In the genomic region with DNA sequence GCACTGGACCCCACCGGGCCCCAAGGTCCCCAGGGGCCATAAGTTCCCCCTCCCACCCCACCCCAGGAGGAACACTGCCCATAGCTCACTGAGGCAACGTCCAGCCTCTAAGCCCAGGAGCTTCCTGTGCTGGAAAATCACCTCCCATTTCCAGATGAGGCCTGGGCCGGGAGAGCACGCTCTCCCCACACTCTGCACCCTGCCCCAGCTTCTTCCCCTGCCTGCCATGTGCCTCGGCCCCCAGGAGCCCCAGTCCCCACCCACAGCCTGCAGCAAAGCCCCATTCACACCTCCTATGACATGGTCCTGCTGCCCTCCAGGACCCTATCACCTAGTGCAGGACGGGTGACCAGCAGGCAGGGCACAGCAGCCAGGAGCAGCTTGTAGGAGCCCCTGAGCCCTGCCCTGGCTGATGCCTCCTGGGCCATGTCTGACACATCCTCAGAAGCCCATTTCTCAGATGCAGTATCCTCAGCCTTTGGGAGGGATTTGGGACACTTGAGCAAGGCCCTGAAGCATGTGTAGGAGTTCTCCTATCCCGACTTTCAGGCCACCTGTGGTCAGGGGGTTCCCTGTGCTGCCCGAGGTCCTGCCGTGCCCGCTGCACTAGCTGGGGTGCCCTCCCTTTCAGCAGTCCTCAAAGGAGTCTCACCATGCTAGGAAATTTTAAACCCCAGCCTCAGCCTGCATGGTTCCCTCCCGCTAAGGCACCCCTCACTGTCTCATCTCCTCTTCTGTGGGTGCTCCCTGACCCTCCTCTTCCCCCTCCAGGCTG, we compare ENCODE assay signal across 27 cellular contexts.
DNase-seq lines count a peak whose midpoint lies in the region; ATAC-seq, FAIRE-seq and TF ChIP-seq lines count a peak whose summit lies in the region.
"Had no signal": no experiment of that assay in that cellular context is flagged by ENCODE, and none has a peak within 500 bp of the region (broad histone marks: within the 10 kb centered on the region; RNA-seq: fewer than 3 reads in every experiment).

No MANE protein-coding gene starts in this region.

- DNase-seq in SK-N-SH = no peak
- DNase-seq in kidney = peak; percentile 48
- peak; percentile 49 for DNase-seq in posterior vena cava (ENCODE audit: low spot score)
- DNase-seq in upper lobe of right lung = peak; percentile 23
- no peak for DNase-seq in WTC11 (ENCODE audit: low spot score)
- DNase-seq in activated T-cell treated with anti-CD3 and anti-CD28 coated beads for 4 hours = no peak
- DNase-seq: ACHN; AML-193; BE2C; CD4-positive, alpha-beta T cell; CD8-positive, alpha-beta memory T cell; DMS 273 treated with DMSO at 0.1 percent for 48 hours; DMS79; GF-D8; GM23248; H7; HCEC 1CT had no signal

- no peaks in the 10 kb centered on the region for H3K36me3 ChIP-seq in SK-N-SH (replicated peaks in 1 of 2; ENCODE audit: control insufficient read depth in 1 of 2, insufficient read depth in 2 of 2, low read length in 1 of 2)
- H3K36me3 ChIP-seq in kidney (ENCODE audit: control insufficient read depth in 1 of 2, insufficient read depth in 2 of 2, low read length in 2 of 2) = no peaks in the 10 kb centered on the region
- no peaks in the 10 kb centered on the region for H3K36me3 ChIP-seq in upper lobe of right lung
- H3K36me3 ChIP-seq: BE2C; BLaER1 treated with 17β-estradiol and CSF1 and Interleukin-3, amounts not matched to agents 10 nM and 100 nM had no signal

- peaks cover 37% of the 10 kb centered on the region for H3K36me3 Mint-ChIP-seq in WTC11
- H3K36me3 Mint-ChIP-seq: CD14-positive monocyte; CD8-positive, alpha-beta memory T cell had no signal

- TF ChIP-seq RAD21 in SK-N-SH (IDR thresholded peaks at IDR 0.05; ENCODE audit: low read length) = no peak

- H3K4me3 ChIP-seq in SK-N-SH (ENCODE audit: low read depth in 2 of 2, low read length in 1 of 2) (no peak overlapping the region), kidney (ENCODE audit: low read length in 2 of 2) (no peak overlapping the region), upper lobe of right lung (no peak overlapping the region)
- H3K4me3 ChIP-seq: A549; BLaER1 treated with 17β-estradiol and CSF1 and Interleukin-3, amounts not matched to agents 10 nM and 100 nM; GM23248 had no signal

- H3K4me2 ChIP-seq in SK-N-SH = no peak overlapping the region
- H3K4me2 ChIP-seq: A549; BLaER1 treated with 17β-estradiol and CSF1 and Interleukin-3, amounts not matched to agents 10 nM and 100 nM had no signal

- no peak overlapping the region for H2AFZ ChIP-seq in SK-N-SH (ENCODE audit: low read depth)
- H2AFZ ChIP-seq: GM23248 had no signal

- POLR2A ChIA-PET in SK-N-SH (lab: Yijun Ruan, JAX) = no interaction called here
- POLR2A ChIA-PET in WTC11 (lab: Charles Lee) = no interaction called here

- no peaks in the 10 kb centered on the region for H3F3A ChIP-seq in SK-N-SH (replicated peaks; ENCODE audit: insufficient read depth)

- H3K4me3 Mint-ChIP-seq in WTC11 = no peak overlapping the region
- H3K4me3 Mint-ChIP-seq: CD14-positive monocyte; CD4-positive, alpha-beta T cell; CD8-positive, alpha-beta memory T cell had no signal

- 26% methylated on average over 6 of the region's 11 CpGs for WGBS in SK-N-SH (ENCODE audit: low lambda C conversion rate)

- H3K27ac Mint-ChIP-seq in WTC11 = no peak overlapping the region
- H3K27ac Mint-ChIP-seq: CD14-positive monocyte; CD4-positive, alpha-beta T cell; CD8-positive, alpha-beta memory T cell had no signal

- no peaks in the 10 kb centered on the region for H4K20me1 ChIP-seq in SK-N-SH (ENCODE audit: insufficient read depth)
- H4K20me1 ChIP-seq: BLaER1 treated with 17β-estradiol and CSF1 and Interleukin-3, amounts not matched to agents 10 nM and 100 nM had no signal

- H3K9ac ChIP-seq in SK-N-SH = no peak overlapping the region
- H3K9ac ChIP-seq in kidney (ENCODE audit: low read length in 2 of 2) = no peak overlapping the region
- H3K9ac ChIP-seq: BLaER1 treated with 17β-estradiol and CSF1 and Interleukin-3, amounts not matched to agents 10 nM and 100 nM; GM23248 had no signal

- peaks cover 33% of the 10 kb centered on the region for H3K9me3 Mint-ChIP-seq in WTC11

- intact Hi-C loops in kidney (cut with DNase I) = no loop called here
- intact Hi-C loops in posterior vena cava (cut with DNase I) = no loop called here
- intact Hi-C loops in upper lobe of right lung (cut with DNase I) = no loop called here

- H3K27ac ChIP-seq in SK-N-SH (ENCODE audit: low read depth in 2 of 2, low read length in 1 of 2) (no peak overlapping the region), kidney (ENCODE audit: low read depth in 2 of 2, low read length in 2 of 2) (no peak overlapping the region), upper lobe of right lung (no peak overlapping the region)
- H3K27ac ChIP-seq: 22Rv1; A549; BLaER1 treated with 17β-estradiol and CSF1 and Interleukin-3, amounts not matched to agents 10 nM and 100 nM; GM23248 had no signal

- no peaks in the 10 kb centered on the region for H3K9me2 ChIP-seq in SK-N-SH

- no peak for TF ChIP-seq EP300 in SK-N-SH (IDR thresholded peaks at IDR 0.05; ENCODE audit: borderline replicate concordance in 1 of 2, low read depth in 1 of 2, low read length in 1 of 2)

- no peaks in the 10 kb centered on the region for H3K4me1 Mint-ChIP-seq in WTC11
- H3K4me1 Mint-ChIP-seq: CD14-positive monocyte; CD8-positive, alpha-beta memory T cell had no signal

- H3K4me1 ChIP-seq in SK-N-SH (ENCODE audit: control insufficient read depth in 1 of 2, insufficient read depth in 2 of 2, low read depth in 1 of 2, low read length in 1 of 2) (peaks cover 0 to 18% of the 10 kb centered on the region in 2 experiments; a peak in 1 of 4 replicates), kidney (ENCODE audit: control insufficient read depth in 1 of 2, insufficient read depth in 1 of 2, low read depth in 1 of 2, low read length in 2 of 2) (no peaks in the 10 kb centered on the region), upper lobe of right lung (no peaks in the 10 kb centered on the region)
- H3K4me1 ChIP-seq: A549; BE2C; BLaER1 treated with 17β-estradiol and CSF1 and Interleukin-3, amounts not matched to agents 10 nM and 100 nM had no signal

- no peak for TF ChIP-seq CTCF in SK-N-SH (IDR thresholded peaks at IDR 0.05)
- TF ChIP-seq CTCF in kidney (IDR thresholded peaks at IDR 0.05; ENCODE audit: borderline replicate concordance, extremely low read depth, insufficient read depth) = no peak
- no peak for TF ChIP-seq CTCF in upper lobe of right lung (IDR thresholded peaks at IDR 0.05)
- no peak for TF ChIP-seq CTCF in WTC11 (IDR thresholded peaks at IDR 0.05)

- ATAC-seq in SK-N-SH treated with all-trans-retinoic acid at 6 μM for 48 hours = no peak
- no peak for ATAC-seq in upper lobe of right lung
- ATAC-seq in GM18511 (IDR thresholded peaks at IDR 0.05; ENCODE audit: unreplicated experiment) = no peak
- ATAC-seq in WTC11 = no peak
- ATAC-seq: A549 had no signal

- no peak for FAIRE-seq in kidney (lab: Jason Lieb, UNC)
- FAIRE-seq: A549, D721Med, GM12891, GM18507, H1 had no signal

- H3K27me3 Mint-ChIP-seq in WTC11 (ENCODE audit: low read depth) = peaks cover 20% of the 10 kb centered on the region
- H3K27me3 Mint-ChIP-seq: CD4-positive, alpha-beta T cell; CD8-positive, alpha-beta memory T cell had no signal

- CTCF ChIA-PET in SK-N-SH (lab: Yijun Ruan, JAX) (no interaction called here), WTC11 (lab: Charles Lee) (no interaction called here)

- no peaks in the 10 kb centered on the region for H3K9me3 ChIP-seq in SK-N-SH
- H3K9me3 ChIP-seq in kidney (ENCODE audit: control insufficient read depth in 1 of 2, low read length in 2 of 2) = no peaks in the 10 kb centered on the region
- no peaks in the 10 kb centered on the region for H3K9me3 ChIP-seq in upper lobe of right lung
- H3K9me3 ChIP-seq: A549; BE2C; BLaER1 treated with 17β-estradiol and CSF1 and Interleukin-3, amounts not matched to agents 10 nM and 100 nM had no signal

- no peaks in the 10 kb centered on the region for H3K79me2 ChIP-seq in SK-N-SH (ENCODE audit: insufficient read depth)

- H3K27me3 ChIP-seq in SK-N-SH (ENCODE audit: insufficient read depth) (peaks cover 11% of the 10 kb centered on the region; the same call in 1 of the 2 replicates), upper lobe of right lung (no peaks in the 10 kb centered on the region)
- H3K27me3 ChIP-seq: BE2C; BLaER1 treated with 17β-estradiol and CSF1 and Interleukin-3, amounts not matched to agents 10 nM and 100 nM had no signal

TF ChIP-seq in SK-N-SH, 30 proteins besides CTCF, POLR2A, EP300 and RAD21:
- TF ChIP-seq NRF1 (IDR thresholded peaks at IDR 0.05; ENCODE audit: low read depth, low read length) (no peak), GABPA (IDR thresholded peaks at IDR 0.05; ENCODE audit: low read depth) (no peak), MAX (IDR thresholded peaks at IDR 0.05; ENCODE audit: low read depth) (no peak), TCF12 (IDR thresholded peaks at IDR 0.05) (no peak), EZH2phosphoT487 (IDR thresholded peaks at IDR 0.05; ENCODE audit: borderline replicate concordance, low read depth) (no peak)

TF ChIP-seq in WTC11, 78 proteins besides CTCF, POLR2A, EP300 and RAD21 (continues in another document):
- TF ChIP-seq, protein P1, sequence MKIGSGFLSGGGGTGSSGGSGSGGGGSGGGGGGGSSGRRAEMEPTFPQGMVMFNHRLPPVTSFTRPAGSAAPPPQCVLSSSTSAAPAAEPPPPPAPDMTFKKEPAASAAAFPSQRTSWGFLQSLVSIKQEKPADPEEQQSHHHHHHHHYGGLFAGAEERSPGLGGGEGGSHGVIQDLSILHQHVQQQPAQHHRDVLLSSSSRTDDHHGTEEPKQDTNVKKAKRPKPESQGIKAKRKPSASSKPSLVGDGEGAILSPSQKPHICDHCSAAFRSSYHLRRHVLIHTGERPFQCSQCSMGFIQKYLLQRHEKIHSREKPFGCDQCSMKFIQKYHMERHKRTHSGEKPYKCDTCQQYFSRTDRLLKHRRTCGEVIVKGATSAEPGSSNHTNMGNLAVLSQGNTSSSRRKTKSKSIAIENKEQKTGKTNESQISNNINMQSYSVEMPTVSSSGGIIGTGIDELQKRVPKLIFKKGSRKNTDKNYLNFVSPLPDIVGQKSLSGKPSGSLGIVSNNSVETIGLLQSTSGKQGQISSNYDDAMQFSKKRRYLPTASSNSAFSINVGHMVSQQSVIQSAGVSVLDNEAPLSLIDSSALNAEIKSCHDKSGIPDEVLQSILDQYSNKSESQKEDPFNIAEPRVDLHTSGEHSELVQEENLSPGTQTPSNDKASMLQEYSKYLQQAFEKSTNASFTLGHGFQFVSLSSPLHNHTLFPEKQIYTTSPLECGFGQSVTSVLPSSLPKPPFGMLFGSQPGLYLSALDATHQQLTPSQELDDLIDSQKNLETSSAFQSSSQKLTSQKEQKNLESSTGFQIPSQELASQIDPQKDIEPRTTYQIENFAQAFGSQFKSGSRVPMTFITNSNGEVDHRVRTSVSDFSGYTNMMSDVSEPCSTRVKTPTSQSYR (CRISPR knock-in tag; IDR thresholded peaks at IDR 0.05) = no peak
- no peak for TF ChIP-seq ZMAT4 (CRISPR knock-in tag; IDR thresholded peaks at IDR 0.05)

Comparison
In these comparisons a context has a peak if more than half of its experiments do, and no peak if none do; other contexts are left out.
1. DNase-seq: peak in kidney (single experiment), posterior vena cava (single experiment) and upper lobe of right lung (single experiment); none in SK-N-SH (single experiment), WTC11 (single experiment) and activated T-cell treated with anti-CD3 and anti-CD28 coated beads for 4 hours (single experiment).